ENCODE assay signal across 14 cellular contexts in genomic region chrX:31988975-31989374, GRCh38.
DNase-seq lines count a peak whose midpoint lies in the region; ATAC-seq and TF ChIP-seq lines count a peak whose summit lies in the region.
"Had no signal": no experiment of that assay in that cellular context is flagged by ENCODE, and none has a peak within 500 bp of the region (broad histone marks: within the 10 kb centered on the region; RNA-seq: fewer than 3 reads in every experiment).

No MANE protein-coding gene starts in this region.

- no peak overlapping the region for H2BK15ac ChIP-seq in mesendoderm (replicated peaks; ENCODE audit: low read depth)

- no peaks in the 10 kb centered on the region for H3K27me3 ChIP-seq in mesendoderm (ENCODE audit: insufficient read depth, low read length, poor library complexity)
- H3K27me3 ChIP-seq: BLaER1 had no signal

- no peak overlapping the region for H3K23ac ChIP-seq in mesendoderm (ENCODE audit: low read length)

- CTCF ChIA-PET in activated naive CD4-positive, alpha-beta T cell treated with anti-CD3 and anti-CD28 coated beads, Interleukin-2, amount 10 ng/mL, durations not matched to agents 7 days and 5 days (lab: Charles Lee) = no interaction called here

- H3K79me1 ChIP-seq in mesendoderm (ENCODE audit: low read length) = no peaks in the 10 kb centered on the region

- H3K56ac ChIP-seq in mesendoderm (ENCODE audit: low read length) = no peak overlapping the region

- H3K4me2 ChIP-seq in mesendoderm (ENCODE audit: low read length) = no peak overlapping the region
- H3K4me2 ChIP-seq: BLaER1 had no signal

- ATAC-seq in GM18502 (IDR thresholded peaks at IDR 0.05; ENCODE audit: poor library complexity, unreplicated experiment) = no peak
- ATAC-seq: K562 had no signal

- no peak overlapping the region for H2AK5ac ChIP-seq in mesendoderm (ENCODE audit: low read length)

- no peak overlapping the region for H3K27ac Mint-ChIP-seq in activated naive CD4-positive, alpha-beta T cell treated with anti-CD3 and anti-CD28 coated beads, Interleukin-2, amount 10 ng/mL, durations not matched to agents 7 days and 5 days
- H3K27ac Mint-ChIP-seq: CD4-positive, CD25-positive, alpha-beta regulatory T cell had no signal

- H3K18ac ChIP-seq in mesendoderm (ENCODE audit: low read length) = no peak overlapping the region

- no peak overlapping the region for H2BK5ac ChIP-seq in mesendoderm (ENCODE audit: low read length)

- no peaks in the 10 kb centered on the region for H3K4me1 Mint-ChIP-seq in activated naive CD4-positive, alpha-beta T cell treated with anti-CD3 and anti-CD28 coated beads, Interleukin-2, amount 10 ng/mL, durations not matched to agents 7 days and 5 days

- H3K27ac ChIP-seq in 22Rv1 (no peak overlapping the region), C4-2B (no peak overlapping the region), mesendoderm (ENCODE audit: low read depth, low read length) (no peak overlapping the region)
- H3K27ac ChIP-seq: BLaER1, GM23248, HL-60 had no signal

- H3K4me3 ChIP-seq in mesendoderm (ENCODE audit: low read length) = no peak overlapping the region
- H3K4me3 ChIP-seq: BLaER1, GM23248, K562 had no signal

- no CpG with 5 or more reads among the region's 5 CpGs for WGBS in mesendoderm (ENCODE audit: extremely low coverage, insufficient coverage, low lambda C conversion rate)

- no peaks in the 10 kb centered on the region for H3K36me3 Mint-ChIP-seq in activated naive CD4-positive, alpha-beta T cell treated with anti-CD3 and anti-CD28 coated beads, Interleukin-2, amount 10 ng/mL, durations not matched to agents 7 days and 5 days
- H3K36me3 Mint-ChIP-seq: CD4-positive, CD25-positive, alpha-beta regulatory T cell had no signal

- peaks cover 6% of the 10 kb centered on the region for H3K9me3 Mint-ChIP-seq in activated naive CD4-positive, alpha-beta T cell treated with anti-CD3 and anti-CD28 coated beads, Interleukin-2, amount 10 ng/mL, durations not matched to agents 7 days and 5 days

- H4K8ac ChIP-seq in mesendoderm (ENCODE audit: low read depth, low read length) = no peak overlapping the region

- TF ChIP-seq CTCF in 22Rv1 (IDR thresholded peaks at IDR 0.05) (0 out of 2 replicates have a peak, but pooled peaks have one; percentile 7), C4-2B (conservative IDR thresholded peaks at IDR 0.05) (peak; percentile 12)

- DNase-seq in OCI-M1 (lab: John Stamatoyannopoulos, UW) (peak; percentile 6), mesendoderm (peak; percentile 8), AG20443 (ENCODE audit: low spot score) (no peak)
- DNase-seq in activated naive CD4-positive, alpha-beta T cell treated with anti-CD3 and anti-CD28 coated beads, Interleukin-2, amount 10 ng/mL, durations not matched to agents 7 days and 5 days = no peak
- DNase-seq: CD4-positive, CD25-positive, alpha-beta regulatory T cell; DMS53; GM23248; H7 had no signal

- H3K27me3 Mint-ChIP-seq in activated naive CD4-positive, alpha-beta T cell treated with anti-CD3 and anti-CD28 coated beads, Interleukin-2, amount 10 ng/mL, durations not matched to agents 7 days and 5 days = no peaks in the 10 kb centered on the region
- H3K27me3 Mint-ChIP-seq: CD4-positive, CD25-positive, alpha-beta regulatory T cell had no signal

- no peak overlapping the region for H4K5ac ChIP-seq in mesendoderm (ENCODE audit: low read length)

- no peak overlapping the region for H3K4me3 Mint-ChIP-seq in activated naive CD4-positive, alpha-beta T cell treated with anti-CD3 and anti-CD28 coated beads, Interleukin-2, amount 10 ng/mL, durations not matched to agents 7 days and 5 days
- H3K4me3 Mint-ChIP-seq: CD4-positive, CD25-positive, alpha-beta regulatory T cell had no signal

- H3K4ac ChIP-seq in mesendoderm (ENCODE audit: low read depth, low read length) = no peak overlapping the region

- no peaks in the 10 kb centered on the region for H3K79me2 ChIP-seq in mesendoderm (ENCODE audit: control insufficient read depth, insufficient read depth, low read length)

- no peaks in the 10 kb centered on the region for H3K4me1 ChIP-seq in mesendoderm (ENCODE audit: control insufficient read depth, low read depth, low read length)
- H3K4me1 ChIP-seq: BLaER1 had no signal

- no peak overlapping the region for H2BK120ac ChIP-seq in mesendoderm (ENCODE audit: low read depth, low read length)

- no peaks in the 10 kb centered on the region for H3K36me3 ChIP-seq in mesendoderm (ENCODE audit: control insufficient read depth, insufficient read depth, low read length)
- H3K36me3 ChIP-seq: BLaER1 had no signal

- no peak overlapping the region for H3K9ac ChIP-seq in mesendoderm (ENCODE audit: low read length)
- H3K9ac ChIP-seq: BLaER1, GM23248 had no signal

Comparison
In these comparisons a context has a peak if more than half of its experiments do, and no peak if none do; other contexts are left out.
1. DNase-seq: peak in OCI-M1 (single experiment) and mesendoderm (single experiment); none in activated naive CD4-positive, alpha-beta T cell treated with anti-CD3 and anti-CD28 coated beads, Interleukin-2, amount 10 ng/mL, durations not matched to agents 7 days and 5 days (single experiment) and AG20443 (single experiment).